Comparison of ENCODE assay signal across 3 cellular contexts in genomic region chr10:48390005-48390871, GRCh38.
TF ChIP-seq lines count a peak whose summit lies in the region.

No MANE protein-coding gene starts in this region.

TF ChIP-seq in SK-N-SH, 30 proteins besides CTCF, POLR2A, EP300 and RAD21:
- TF ChIP-seq USF1 (IDR thresholded peaks at IDR 0.05; ENCODE audit: borderline replicate concordance, low read depth) (no peak), ELF1 (IDR thresholded peaks at IDR 0.05) (no peak), SIN3A (IDR thresholded peaks at IDR 0.05; ENCODE audit: borderline replicate concordance, low read depth, low read length) (no peak), SMC3 (IDR thresholded peaks at IDR 0.05; ENCODE audit: low read depth, low read length) (no peak), YY1 (IDR thresholded peaks at IDR 0.05; ENCODE audit: low read depth) (no peak), EZH2phosphoT487 (IDR thresholded peaks at IDR 0.05; ENCODE audit: borderline replicate concordance, low read depth) (no peak), MAX (IDR thresholded peaks at IDR 0.05; ENCODE audit: low read depth) (no peak), ZBTB33 (IDR thresholded peaks at IDR 0.05; ENCODE audit: borderline replicate concordance, low read depth) (no peak)
- TF ChIP-seq, protein P1, sequence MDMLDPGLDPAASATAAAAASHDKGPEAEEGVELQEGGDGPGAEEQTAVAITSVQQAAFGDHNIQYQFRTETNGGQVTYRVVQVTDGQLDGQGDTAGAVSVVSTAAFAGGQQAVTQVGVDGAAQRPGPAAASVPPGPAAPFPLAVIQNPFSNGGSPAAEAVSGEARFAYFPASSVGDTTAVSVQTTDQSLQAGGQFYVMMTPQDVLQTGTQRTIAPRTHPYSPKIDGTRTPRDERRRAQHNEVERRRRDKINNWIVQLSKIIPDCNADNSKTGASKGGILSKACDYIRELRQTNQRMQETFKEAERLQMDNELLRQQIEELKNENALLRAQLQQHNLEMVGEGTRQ (IDR thresholded peaks at IDR 0.05; ENCODE audit: borderline replicate concordance, low read depth, low read length) = no peak

TF ChIP-seq in SK-N-SH treated with all-trans-retinoic acid at 6 μM for 48 hours, 23 proteins besides CTCF, POLR2A, EP300 and RAD21 (continued from another document):
- TF ChIP-seq OSR1 (CRISPR knock-in tag; IDR thresholded peaks at IDR 0.05) = no peak
- no peak for TF ChIP-seq CSDC2 (CRISPR knock-in tag; IDR thresholded peaks at IDR 0.05)
- no peak for TF ChIP-seq TCF4 (CRISPR knock-in tag; IDR thresholded peaks at IDR 0.05; ENCODE audit: borderline replicate concordance)
- no peak for TF ChIP-seq CSRNP3 (CRISPR knock-in tag; IDR thresholded peaks at IDR 0.05)

TF ChIP-seq in endothelial cell of umbilical vein, 7 proteins besides CTCF, POLR2A, EP300 and RAD21 (continued from another document):
- no peak for TF ChIP-seq MAX (IDR thresholded peaks at IDR 0.05; ENCODE audit: insufficient read depth, insufficient read length)
